ENCODE assay signal across 11 cellular contexts in genomic region chr10:46096909-46097575, GRCh38. TPM values are rescaled to one million over a fixed set of nuclear protein-coding genes. Genes with fewer than 3 reads are reported as not detected.
A peak's percentile ranks its signal among the peaks of the same experiment; 100 is the strongest.
DNase-seq lines count a peak whose midpoint lies in the region; ATAC-seq and TF ChIP-seq lines count a peak whose summit lies in the region.
"Had no signal": no experiment of that assay in that cellular context is flagged by ENCODE, and none has a peak within 500 bp of the region (broad histone marks: within the 10 kb centered on the region; RNA-seq: fewer than 3 reads in every experiment).

No MANE protein-coding gene starts in this region.

- H3K9me3 ChIP-seq in CD4-positive, alpha-beta memory T cell (ENCODE audit: control insufficient read depth in 1 of 2, low read length in 2 of 2) = no peaks in the 10 kb centered on the region
- H3K9me3 ChIP-seq in mucosa of descending colon = no peaks in the 10 kb centered on the region
- H3K9me3 ChIP-seq in body of pancreas = no peaks in the 10 kb centered on the region
- H3K9me3 ChIP-seq: stomach had no signal

- no peaks in the 10 kb centered on the region for H3K27me3 ChIP-seq in CD4-positive, alpha-beta memory T cell (ENCODE audit: insufficient read depth, low read length)
- H3K27me3 ChIP-seq in body of pancreas = no peaks in the 10 kb centered on the region

- H3K4me1 ChIP-seq in CD4-positive, alpha-beta memory T cell (ENCODE audit: insufficient read depth, low read length) = peaks cover 68% of the 10 kb centered on the region
- H3K4me1 ChIP-seq in mucosa of descending colon (ENCODE audit: low read depth) (no peaks in the 10 kb centered on the region), body of pancreas (no peaks in the 10 kb centered on the region)
- H3K4me1 ChIP-seq: stomach had no signal

- TF ChIP-seq POLR2A in body of pancreas (IDR thresholded peaks at IDR 0.05) = no peak

- WGBS in body of pancreas, 2 donors = 79 to 87% methylated on average over 6 to 8 of the region's 8 CpGs

- ATAC-seq in mucosa of descending colon (peak; percentile 34), body of pancreas (no peak)

- peaks cover 0 to 41% (median 24%) of the 10 kb centered on the region in 4 donors for H3K4me1 Mint-ChIP-seq in CD4-positive, alpha-beta memory T cell
- H3K4me1 Mint-ChIP-seq in activated CD4-positive, alpha-beta memory T cell treated with anti-CD3 and anti-CD28 coated beads for 36 hours (ENCODE audit: low read depth) = peaks cover 4% of the 10 kb centered on the region

- no peaks in the 10 kb centered on the region for H3K36me3 ChIP-seq in CD4-positive, alpha-beta memory T cell (ENCODE audit: insufficient read depth, low read length)
- H3K36me3 ChIP-seq in mucosa of descending colon (ENCODE audit: low read depth) (no peaks in the 10 kb centered on the region), body of pancreas (replicated peaks in 1 of 2; ENCODE audit: insufficient read depth in 1 of 2, low read depth in 2 of 2) (no peaks in the 10 kb centered on the region)
- H3K36me3 ChIP-seq: stomach had no signal

- H3K27ac ChIP-seq in CD4-positive, alpha-beta memory T cell (ENCODE audit: low read depth, low read length) = peak overlapping the region; percentile 28
- no peak overlapping the region for H3K27ac ChIP-seq in body of pancreas
- H3K27ac ChIP-seq: stomach had no signal

- H3K9me3 Mint-ChIP-seq in CD4-positive, alpha-beta memory T cell = peaks cover 0 to 4% (median 1%) of the 10 kb centered on the region in 8 donors
- H3K9me3 Mint-ChIP-seq in activated CD4-positive, alpha-beta memory T cell treated with anti-CD3 and anti-CD28 coated beads for 36 hours = peaks cover 8% of the 10 kb centered on the region

- H3K4me3 Mint-ChIP-seq in CD4-positive, alpha-beta memory T cell = peak overlapping the region in 6 of 8 donors; percentile 62 to 88 (median 76)
- H3K4me3 Mint-ChIP-seq in activated CD4-positive, alpha-beta memory T cell treated with anti-CD3 and anti-CD28 coated beads for 36 hours = no peak overlapping the region

- no peak for TF ChIP-seq CTCF in mucosa of descending colon (IDR thresholded peaks at IDR 0.05)
- TF ChIP-seq CTCF in body of pancreas (IDR thresholded peaks at IDR 0.05) = no peak

- H3K36me3 Mint-ChIP-seq in CD4-positive, alpha-beta memory T cell = peaks cover 1 to 4% of the 10 kb centered on the region in 2 donors
- peaks cover 1% of the 10 kb centered on the region for H3K36me3 Mint-ChIP-seq in activated CD4-positive, alpha-beta memory T cell treated with anti-CD3 and anti-CD28 coated beads for 36 hours

- POLR2A ChIA-PET in CD4-positive, alpha-beta memory T cell (lab: Charles Lee; ENCODE audit: partially characterized antibody) = interaction anchor here (1.0 to 5.4 kb wide), 3 partner anchors 8 to 20 kb away, joined by 3 to 33 read pairs (median 11); no protein-coding TSS in a partner anchor
- POLR2A ChIA-PET in activated CD4-positive, alpha-beta memory T cell treated with anti-CD3 and anti-CD28 coated beads for 36 hours (lab: Charles Lee) = no interaction called here

- peak overlapping the region in 1 of 2 donors; percentile 14 for H3K4me3 ChIP-seq in CD4-positive, alpha-beta memory T cell (ENCODE audit: low read length in 2 of 2)
- no peak overlapping the region for H3K4me3 ChIP-seq in mucosa of descending colon
- no peak overlapping the region for H3K4me3 ChIP-seq in body of pancreas
- H3K4me3 ChIP-seq: stomach had no signal

- CTCF ChIA-PET in CD4-positive, alpha-beta memory T cell (lab: Charles Lee; ENCODE audit: partially characterized antibody) = interaction anchor here (2.5 kb wide), 1 partner anchor 68 kb away, joined by 11 read pairs; no protein-coding TSS in a partner anchor
- CTCF ChIA-PET in activated CD4-positive, alpha-beta memory T cell treated with anti-CD3 and anti-CD28 coated beads for 36 hours (lab: Charles Lee) = no interaction called here

- no peaks in the 10 kb centered on the region for H3K27me3 Mint-ChIP-seq in CD4-positive, alpha-beta memory T cell
- no peaks in the 10 kb centered on the region for H3K27me3 Mint-ChIP-seq in activated CD4-positive, alpha-beta memory T cell treated with anti-CD3 and anti-CD28 coated beads for 36 hours

- intact Hi-C loops in CD4-positive, alpha-beta memory T cell (cut with micrococcal nuclease) = no loop called here
- intact Hi-C loops in activated CD4-positive, alpha-beta memory T cell treated with anti-CD3 and anti-CD28 coated beads for 36 hours (cut with micrococcal nuclease) = no loop called here
- intact Hi-C loops in mucosa of descending colon (cut with DNase I, micrococcal nuclease) (no loop called here), body of pancreas (cut with DNase I) (no loop called here)

- peak in 2 of 5 donors; percentile 24 to 34 for DNase-seq in CD4-positive, alpha-beta memory T cell
- DNase-seq in HT1080 (ENCODE audit: low read depth) = peak; percentile 23
- no peak for DNase-seq in activated CD4-positive, alpha-beta memory T cell treated with anti-CD3 and anti-CD28 coated beads for 36 hours
- no peak for DNase-seq in mucosa of descending colon
- DNase-seq in stimulated activated CD4-positive, alpha-beta T cell treated with anti-CD3 and anti-CD28 coated beads, Interleukin-4, amount 100 ng/mL, for 4 hours = no peak
- DNase-seq in body of pancreas = no peak
- no peak for DNase-seq in NCI-H1436 (lab: John Stamatoyannopoulos, UW)
- DNase-seq: NCI-H2107; Right ventricle myocardium superior; stimulated activated CD4-positive, alpha-beta T cell treated with anti-CD3 and anti-CD28 coated beads, Interleukin-12 subunit alpha, Interleukin-12 subunit beta, amount 100 ng/mL, for 4 hours; stomach had no signal

- H3K27ac Mint-ChIP-seq in CD4-positive, alpha-beta memory T cell = peak overlapping the region in 5 of 7 donors; percentile 50 to 99 (median 94)
- peak overlapping the region; percentile 80 for H3K27ac Mint-ChIP-seq in activated CD4-positive, alpha-beta memory T cell treated with anti-CD3 and anti-CD28 coated beads for 36 hours

RNA-seq across cellular contexts. Expression of gene MSMB, which starts 51.0 kb away (rescaled TPM):
- not detected for total RNA-seq in CD4-positive, alpha-beta memory T cell
- polyA plus RNA-seq in CD4-positive, alpha-beta memory T cell = not detected
- total RNA-seq in HT1080 (2014; rRNA removed; shearing (Covaris generic)) = not detected in 2 replicates
- not detected in 2 replicates for polyA plus RNA-seq in HT1080 (2015; cell fraction: cytosol; rRNA removed)
- polyA plus RNA-seq in HT1080 (2015; cell fraction: nucleus; rRNA removed) = not detected in 2 replicates
- total RNA-seq in activated CD4-positive, alpha-beta memory T cell treated with anti-CD3 and anti-CD28 coated beads for 36 hours = not detected
- total RNA-seq in mucosa of descending colon (not detected), body of pancreas (not detected)
- total RNA-seq: Right ventricle myocardium superior had no signal
